11 cellular contexts compared by ENCODE assay signal in genomic region chr16:19284207-19284606, GRCh38. TPM values are rescaled to one million over a fixed set of nuclear protein-coding genes. Genes with fewer than 3 reads are reported as not detected.
DNase-seq lines count a peak whose midpoint lies in the region; ATAC-seq and TF ChIP-seq lines count a peak whose summit lies in the region.
"Had no signal": no experiment of that assay in that cellular context is flagged by ENCODE, and none has a peak within 500 bp of the region (broad histone marks: within the 10 kb centered on the region; RNA-seq: fewer than 3 reads in every experiment).

No MANE protein-coding gene starts in this region.

- H3K4me3 ChIP-seq in lower leg skin (ENCODE audit: low read depth, poor library complexity, severe bottlenecking): no peak overlapping the region
- H3K4me3 ChIP-seq: vagina had no signal

- POLR2A ChIA-PET in GM10248 (lab: Yijun Ruan, JAX): no interaction called here

- intact Hi-C loops in lower leg skin (cut with DNase I; ENCODE audit: low total_unique reads): no loop called here

- TF ChIP-seq CTCF in lower leg skin (IDR thresholded peaks at IDR 0.05) (no peak), GM10248 (IDR thresholded peaks at IDR 0.05; ENCODE audit: control extremely low read depth, extremely low read depth, low read depth, missing control alignments) (no peak)

- TF ChIP-seq EP300 in Ishikawa (IDR thresholded peaks at IDR 0.05; ENCODE audit: borderline replicate concordance): peak; percentile 76

- DNase-seq in Ammon's horn (ENCODE audit: low spot score) (peak; percentile 86), astrocyte of the hippocampus (ENCODE audit: low read depth, low spot score) (peak; percentile 84), lower leg skin (ENCODE audit: low spot score in 2 of 2) (peak; percentile 71 to 87), GM10248 (ENCODE audit: extremely low spot score) (no peak), NCI-H1417 (lab: John Stamatoyannopoulos, UW) (no peak), retina (no peak)
- DNase-seq: COR-L47 had no signal

- no peak for TF ChIP-seq POLR2A in lower leg skin (IDR thresholded peaks at IDR 0.05)

- CTCF ChIA-PET in GM10248 (lab: Yijun Ruan, JAX): interaction anchor here (1.4 kb wide), 1 partner anchor 19 kb away, joined by 3 read pairs; no protein-coding TSS in a partner anchor

- TF ChIP-seq RAD21 in Ishikawa (IDR thresholded peaks at IDR 0.05; ENCODE audit: low read depth): no peak

- ATAC-seq in HG03280 (IDR thresholded peaks at IDR 0.05; ENCODE audit: unreplicated experiment): no peak
- ATAC-seq: WTC11 had no signal

- WGBS in lower leg skin, 2 donors: 30% methylated on average over 1 of the region's 1 CpG

TF ChIP-seq in Ishikawa, 13 proteins besides CTCF, POLR2A, EP300 and RAD21:
- peak; percentile 93 for TF ChIP-seq NFIC (IDR thresholded peaks at IDR 0.05)
- TF ChIP-seq ZBTB7A (IDR thresholded peaks at IDR 0.05; ENCODE audit: low read depth): no peak
- peak; percentile 88 for TF ChIP-seq TEAD4 (IDR thresholded peaks at IDR 0.05)
- peak; percentile 24; the same call in 1 of the 2 replicates for TF ChIP-seq USF1 (IDR thresholded peaks at IDR 0.05)
- no peak for TF ChIP-seq FOXM1 (IDR thresholded peaks at IDR 0.05; ENCODE audit: borderline replicate concordance, low read depth)
- peak; percentile 91 for TF ChIP-seq TCF12 (IDR thresholded peaks at IDR 0.05; ENCODE audit: low read depth)
- TF ChIP-seq REST (IDR thresholded peaks at IDR 0.05; ENCODE audit: low read depth): no peak
- no peak for TF ChIP-seq CREB1 (IDR thresholded peaks at IDR 0.05; ENCODE audit: low read depth)
- no peak for TF ChIP-seq EGR1 (IDR thresholded peaks at IDR 0.05)
- TF ChIP-seq TAF1 (IDR thresholded peaks at IDR 0.05; ENCODE audit: low read depth): no peak
- TF ChIP-seq YY1 (IDR thresholded peaks at IDR 0.05; ENCODE audit: low read depth): no peak
- 0 out of 2 replicates have a peak, but pooled peaks have one; percentile 1 for TF ChIP-seq CEBPB (IDR thresholded peaks at IDR 0.05)
- TF ChIP-seq MAX (IDR thresholded peaks at IDR 0.05): peak; percentile 18; the same call in 1 of the 2 replicates
TF ChIP-seq in Ishikawa: peak in this region for 6.

RNA-seq across cellular contexts. Expression of gene CLEC19A, which starts 1.3 kb away (rescaled TPM):
- not detected for total RNA-seq in lower leg skin
- total RNA-seq: vagina had no signal

Comparison
In these comparisons a context has a peak if more than half of its experiments do, and no peak if none do; other contexts are left out.
1. DNase-seq: peak in Ammon's horn (single experiment), astrocyte of the hippocampus (single experiment) and lower leg skin (2 of 2); none in GM10248 (single experiment), NCI-H1417 (0 of 3) and retina (single experiment).